In genomic region chr4:156294577-156294976, GRCh38 we compare ENCODE assay signal across 9 cellular contexts.
A peak's percentile ranks its signal among the peaks of the same experiment; 100 is the strongest.
DNase-seq lines count a peak whose midpoint lies in the region; TF ChIP-seq lines count a peak whose summit lies in the region.
"Had no signal": no experiment of that assay in that cellular context is flagged by ENCODE, and none has a peak within 500 bp of the region (broad histone marks: within the 10 kb centered on the region; RNA-seq: fewer than 3 reads in every experiment).

No MANE protein-coding gene starts in this region.

- no peaks in the 10 kb centered on the region for H3K36me3 Mint-ChIP-seq in endodermal cell (ENCODE audit: low read depth)
- H3K36me3 Mint-ChIP-seq in osteocyte (ENCODE audit: unreplicated experiment) = no peaks in the 10 kb centered on the region

- no peaks in the 10 kb centered on the region for H3K9me3 ChIP-seq in endodermal cell (ENCODE audit: control insufficient read depth, low read length)
- H3K9me3 ChIP-seq in effector memory CD4-positive, alpha-beta T cell (ENCODE audit: control insufficient read depth, low read length) = no peaks in the 10 kb centered on the region
- H3K9me3 ChIP-seq: Caco-2 had no signal

- H3K4me1 ChIP-seq in endodermal cell (ENCODE audit: control insufficient read depth, insufficient read depth, low read length) = no peaks in the 10 kb centered on the region
- H3K4me1 ChIP-seq in effector memory CD4-positive, alpha-beta T cell (ENCODE audit: control insufficient read depth, insufficient read depth, low read length, poor library complexity, severe bottlenecking) = no peaks in the 10 kb centered on the region

- 57 to 62% methylated on average over 1 to 2 of the region's 2 CpGs for WGBS in endodermal cell (ENCODE audit: insufficient coverage in 1 of 2, insufficient read length in 1 of 2), 2 experiments

- no peak overlapping the region for H3K27ac ChIP-seq in endodermal cell (ENCODE audit: low read depth, low read length)
- no peak overlapping the region for H3K27ac ChIP-seq in effector memory CD4-positive, alpha-beta T cell (ENCODE audit: insufficient read depth, low read length, poor library complexity, severe bottlenecking)

- no peak overlapping the region for H3K9ac ChIP-seq in endodermal cell (ENCODE audit: extremely low read depth, low read length, poor library complexity, severe bottlenecking)

- H3K4me3 Mint-ChIP-seq in endodermal cell (no peak overlapping the region), osteocyte (ENCODE audit: unreplicated experiment) (no peak overlapping the region)

- DNase-seq in SKM-1 treated with dmso at 0.1 percent for 144 hours (lab: John Stamatoyannopoulos, UW; ENCODE audit: unreplicated experiment) (peak; percentile 14), SKM-1 (lab: John Stamatoyannopoulos, UW; ENCODE audit: unreplicated experiment) (no peak), NCI-H748 (lab: John Stamatoyannopoulos, UW; ENCODE audit: unreplicated experiment) (peak; percentile 94), endodermal cell (peak; percentile 53), osteocyte (ENCODE audit: extremely low spot score, unreplicated experiment) (no peak), ecto neural progenitor cell (ENCODE audit: low spot score) (no peak)
- DNase-seq in effector memory CD4-positive, alpha-beta T cell = no peak
- no peak for DNase-seq in NK-92 treated with Interleukin-12 subunit alpha and Interleukin-12 subunit beta, amount 100 ng/mL, for 24 hours (lab: John Stamatoyannopoulos, UW)

- peak overlapping the region; percentile 3 for H3K27ac Mint-ChIP-seq in endodermal cell
- peak overlapping the region; percentile 85 for H3K27ac Mint-ChIP-seq in osteocyte (ENCODE audit: unreplicated experiment)

- no peaks in the 10 kb centered on the region for H3K27me3 ChIP-seq in endodermal cell (ENCODE audit: control insufficient read depth, insufficient read depth, low read length, poor library complexity, severe bottlenecking)
- no peaks in the 10 kb centered on the region for H3K27me3 ChIP-seq in effector memory CD4-positive, alpha-beta T cell (replicated peaks; ENCODE audit: control insufficient read depth, insufficient read depth, low read length, poor library complexity, severe bottlenecking)

- H3K4me3 ChIP-seq in endodermal cell (ENCODE audit: low read length) = no peak overlapping the region
- H3K4me3 ChIP-seq in effector memory CD4-positive, alpha-beta T cell (ENCODE audit: insufficient read depth, low read depth, low read length, poor library complexity, severe bottlenecking) = no peak overlapping the region

- H3K9me3 Mint-ChIP-seq in endodermal cell = peaks cover 4% of the 10 kb centered on the region
- no peaks in the 10 kb centered on the region for H3K9me3 Mint-ChIP-seq in osteocyte (ENCODE audit: unreplicated experiment)

- peak; percentile 68 for TF ChIP-seq CTCF in endodermal cell (conservative IDR thresholded peaks at IDR 0.05)
- TF ChIP-seq CTCF in osteocyte (IDR thresholded peaks at IDR 0.05) = peak; percentile 58

- no peaks in the 10 kb centered on the region for H3K36me3 ChIP-seq in endodermal cell (ENCODE audit: control insufficient read depth, insufficient read depth, low read length)
- no peaks in the 10 kb centered on the region for H3K36me3 ChIP-seq in effector memory CD4-positive, alpha-beta T cell (ENCODE audit: control insufficient read depth, insufficient read depth, low read length)

- H3K4me1 Mint-ChIP-seq in endodermal cell (peaks cover 12% of the 10 kb centered on the region), osteocyte (ENCODE audit: unreplicated experiment) (peaks cover 39% of the 10 kb centered on the region)

- H3K27me3 Mint-ChIP-seq in endodermal cell (ENCODE audit: insufficient read depth) (no peaks in the 10 kb centered on the region), osteocyte (ENCODE audit: unreplicated experiment) (no peaks in the 10 kb centered on the region)

Comparison
In these comparisons a context has a peak if more than half of its experiments do, and no peak if none do; other contexts are left out.
1. DNase-seq: peak in SKM-1 treated with dmso at 0.1 percent for 144 hours (single experiment), NCI-H748 (single experiment) and endodermal cell (single experiment); none in SKM-1 (single experiment), osteocyte (single experiment), effector memory CD4-positive, alpha-beta T cell (0 of 3), ecto neural progenitor cell (single experiment) and NK-92 treated with Interleukin-12 subunit alpha and Interleukin-12 subunit beta, amount 100 ng/mL, for 24 hours (single experiment).